Comparison of ENCODE assay signal across 9 cellular contexts in genomic region chr19:46714523-46715106, GRCh38. TPM values are rescaled to one million over a fixed set of nuclear protein-coding genes. Genes with fewer than 3 reads are reported as not detected.
A peak's percentile ranks its signal among the peaks of the same experiment; 100 is the strongest.
DNase-seq lines count a peak whose midpoint lies in the region; ATAC-seq, FAIRE-seq and TF ChIP-seq lines count a peak whose summit lies in the region.
"Had no signal": no experiment of that assay in that cellular context is flagged by ENCODE, and none has a peak within 500 bp of the region (broad histone marks: within the 10 kb centered on the region; RNA-seq: fewer than 3 reads in every experiment).

No MANE protein-coding gene starts in this region.

- intact Hi-C loops in activated CD4-positive, alpha-beta T cell treated with anti-CD3 and anti-CD28 coated beads, Interleukin-2, amount 10 ng/mL, durations not matched to agents 24 days and 14 days (cut with micrococcal nuclease) = loop anchor here (5.0 kb wide), 2 partner anchors 33 to 102 kb away; partner anchors contain the start of genes FKRP and STRN4

- no peak for TF ChIP-seq CTCF in A549 (IDR thresholded peaks at IDR 0.05)
- TF ChIP-seq CTCF in epithelial cell of proximal tubule (conservative IDR thresholded peaks at IDR 0.05; ENCODE audit: low read depth, low read length) = no peak
- no peak for TF ChIP-seq CTCF in parathyroid adenoma (IDR thresholded peaks at IDR 0.05)

- H3K9me3 ChIP-seq in A549 (no peaks in the 10 kb centered on the region), HAP-1 (no peaks in the 10 kb centered on the region), parathyroid adenoma (ENCODE audit: control insufficient read depth, low read length) (no peaks in the 10 kb centered on the region)

- peaks cover 2% of the 10 kb centered on the region for H3K79me2 ChIP-seq in parathyroid adenoma

- H3K27ac ChIP-seq in A549 (peak overlapping the region; percentile 85 to 90), parathyroid adenoma (peak overlapping the region; percentile 68)

- 3% methylated on average over 8 of the region's 8 CpGs for WGBS in A549 (ENCODE audit: missing lambda C conversion rate)

- H3K9me3 Mint-ChIP-seq in activated CD4-positive, alpha-beta T cell treated with anti-CD3 and anti-CD28 coated beads, Interleukin-2, amount 10 ng/mL, durations not matched to agents 24 days and 14 days = no peaks in the 10 kb centered on the region

- no peak for TF ChIP-seq POLR2A in A549 (IDR thresholded peaks at IDR 0.05; ENCODE audit: low read length)

- H3K4me1 ChIP-seq in A549 (peaks cover 25% of the 10 kb centered on the region), HAP-1 (peaks cover 8% of the 10 kb centered on the region), parathyroid adenoma (peaks cover 9% of the 10 kb centered on the region)

- DNase-seq in A549 (ENCODE audit: low read depth in 1 of 2, low spot score in 1 of 2) (no peak), HAP-1 (ENCODE audit: low spot score in 2 of 2) (no peak), epithelial cell of proximal tubule (ENCODE audit: low read depth) (no peak), KBM-7 (no peak), NCI-H2196 treated with DMSO at 0.1 percent for 48 hours (lab: John Stamatoyannopoulos, UW; ENCODE audit: unreplicated experiment) (no peak), SKM-1 treated with dmso at 0.1 percent for 144 hours (lab: John Stamatoyannopoulos, UW; ENCODE audit: unreplicated experiment) (no peak)
- peak; percentile 93 for DNase-seq in activated CD4-positive, alpha-beta T cell treated with anti-CD3 and anti-CD28 coated beads, Interleukin-2, amount 10 ng/mL, durations not matched to agents 24 days and 14 days

- no peak for TF ChIP-seq EP300 in A549 (IDR thresholded peaks at IDR 0.05)

- CTCF ChIA-PET in A549 (lab: Yijun Ruan, JAX) = interaction anchor here (0.6 to 8.7 kb wide), 15 partner anchors 10 to 409 kb away, joined by 3 to 102 read pairs (median 5); no protein-coding TSS in a partner anchor

- H3K4me1 Mint-ChIP-seq in activated CD4-positive, alpha-beta T cell treated with anti-CD3 and anti-CD28 coated beads, Interleukin-2, amount 10 ng/mL, durations not matched to agents 24 days and 14 days = peaks cover 40% of the 10 kb centered on the region

- peak overlapping the region; percentile 94 for H2AFZ ChIP-seq in parathyroid adenoma

- ATAC-seq in A549 = peak in 1 of 2 experiments; percentile 3; a peak in 3 of 6 replicates

- H3K4me2 ChIP-seq in A549 (peak overlapping the region; percentile 98), parathyroid adenoma (ENCODE audit: low read length) (peak overlapping the region; percentile 77)

- TF ChIP-seq RAD21 in A549 (conservative IDR thresholded peaks at IDR 0.05 in 1 of 2, IDR thresholded peaks at IDR 0.05 in 1 of 2) = no peak

- peak overlapping the region; percentile 97 for H3K4me3 Mint-ChIP-seq in activated CD4-positive, alpha-beta T cell treated with anti-CD3 and anti-CD28 coated beads, Interleukin-2, amount 10 ng/mL, durations not matched to agents 24 days and 14 days

- peak overlapping the region; percentile 88 for H3K27ac Mint-ChIP-seq in activated CD4-positive, alpha-beta T cell treated with anti-CD3 and anti-CD28 coated beads, Interleukin-2, amount 10 ng/mL, durations not matched to agents 24 days and 14 days

- FAIRE-seq in A549 (lab: Jason Lieb, UNC) = no peak
- FAIRE-seq: islet of Langerhans had no signal

- peaks cover 12% of the 10 kb centered on the region for H3K36me3 ChIP-seq in HAP-1 (replicated peaks)
- H3K36me3 ChIP-seq in parathyroid adenoma (ENCODE audit: control insufficient read depth, insufficient read depth, low read length) = no peaks in the 10 kb centered on the region

- peaks cover 37% of the 10 kb centered on the region for H3K36me3 Mint-ChIP-seq in activated CD4-positive, alpha-beta T cell treated with anti-CD3 and anti-CD28 coated beads, Interleukin-2, amount 10 ng/mL, durations not matched to agents 24 days and 14 days (ENCODE audit: low read depth)

- H3K9ac ChIP-seq in parathyroid adenoma = no peak overlapping the region

- in situ Hi-C loops in HAP-1 (cut with MboI; ENCODE audit: low sequenced_read_pairs) (no loop called here), KBM-7 (cut with MboI; ENCODE audit: low pct_unique_long_range_greater_than_20kb, low sequenced_read_pairs) (no loop called here)

- no peaks in the 10 kb centered on the region for H3K27me3 ChIP-seq in HAP-1 (ENCODE audit: low read depth)
- H3K27me3 ChIP-seq in parathyroid adenoma (ENCODE audit: control insufficient read depth, insufficient read depth, low read length) = no peaks in the 10 kb centered on the region

- H3K4me3 ChIP-seq in A549 = peak overlapping the region; percentile 88
- H3K4me3 ChIP-seq in HAP-1 = peak overlapping the region; percentile 87
- peak overlapping the region; percentile 87 for H3K4me3 ChIP-seq in epithelial cell of proximal tubule (ENCODE audit: low read depth, low read length)
- H3K4me3 ChIP-seq in parathyroid adenoma (ENCODE audit: low read depth, low read length) = peak overlapping the region; percentile 91

- H3K27me3 Mint-ChIP-seq in activated CD4-positive, alpha-beta T cell treated with anti-CD3 and anti-CD28 coated beads, Interleukin-2, amount 10 ng/mL, durations not matched to agents 24 days and 14 days = no peaks in the 10 kb centered on the region

- POLR2A ChIA-PET in A549 (lab: Yijun Ruan, JAX) = interaction anchor here (0.6 to 1.2 kb wide), 6 partner anchors 26 to 399 kb away, joined by 3 to 7 read pairs (median 4); partner anchors contain the start of genes CALM3, SLC1A5 and ZC3H4

TF ChIP-seq in A549, 52 proteins besides CTCF, POLR2A, EP300 and RAD21:
- no peak for TF ChIP-seq ZSCAN20 (CRISPR knock-in tag; IDR thresholded peaks at IDR 0.05)
- no peak for TF ChIP-seq JUN (IDR thresholded peaks at IDR 0.05)
- TF ChIP-seq HOXA7 (CRISPR knock-in tag; IDR thresholded peaks at IDR 0.05) = no peak
- TF ChIP-seq ZFP36 (IDR thresholded peaks at IDR 0.05; ENCODE audit: borderline replicate concordance, partially characterized antibody) = no peak
- TF ChIP-seq JUNB (IDR thresholded peaks at IDR 0.05) = no peak
- TF ChIP-seq RARB (CRISPR knock-in tag; IDR thresholded peaks at IDR 0.05) = no peak
- no peak for TF ChIP-seq EHMT2 (IDR thresholded peaks at IDR 0.05; ENCODE audit: low read depth)
- TF ChIP-seq CHD2 (IDR thresholded peaks at IDR 0.05; ENCODE audit: low read length, partially characterized antibody) = no peak
- TF ChIP-seq FOSL2 (IDR thresholded peaks at IDR 0.05) = no peak
- no peak for TF ChIP-seq FOSL2 (CRISPR knock-in tag; IDR thresholded peaks at IDR 0.05)
- no peak for TF ChIP-seq HDAC2 (IDR thresholded peaks at IDR 0.05)
- no peak for TF ChIP-seq GATA3 (IDR thresholded peaks at IDR 0.05; ENCODE audit: borderline replicate concordance)

RNA-seq across cellular contexts. Expression of gene PRKD2, which starts 2.3 kb away (rescaled TPM):
- polyA plus RNA-seq in A549 (2011; rRNA removed) (8.3 and 10.4 TPM in 2 replicates), A549 (2017; fragmentation: RNase III; extraction: RNeasy Plus Mini Kit Qiagen cat#74134 plus additional on column Dnase treatment) (21.7 to 25.8 TPM (median 24.6 TPM) in 3 replicates)
- 20.7 and 21.5 TPM in 2 replicates for polyA plus RNA-seq in A549 (2012; cell fraction: cytosol; rRNA removed)
- 43.5 and 59.2 TPM in 2 replicates for polyA plus RNA-seq in A549 (2012; cell fraction: nucleus; rRNA removed)
- 22.8 and 23.8 TPM in 2 replicates for polyA minus RNA-seq in A549 (2011; rRNA and poly(A)+ RNA removed)
- total RNA-seq in activated CD4-positive, alpha-beta T cell treated with anti-CD3 and anti-CD28 coated beads, Interleukin-2, amount 10 ng/mL, durations not matched to agents 24 days and 14 days = 89.1 and 90.5 TPM in 2 replicates
- total RNA-seq in epithelial cell of proximal tubule = 28.4 and 36.8 TPM in 2 replicates

RNA-seq across cellular contexts. Expression of gene FKRP, which starts 31.2 kb away (rescaled TPM):
- polyA plus RNA-seq in A549 (2011; rRNA removed) (14.7 and 16.4 TPM in 2 replicates), A549 (2017; fragmentation: RNase III; extraction: RNeasy Plus Mini Kit Qiagen cat#74134 plus additional on column Dnase treatment) (18.4 to 20.2 TPM (median 18.8 TPM) in 3 replicates)
- polyA plus RNA-seq in A549 (2012; cell fraction: cytosol; rRNA removed) = 23.9 and 34.0 TPM in 2 replicates
- polyA plus RNA-seq in A549 (2012; cell fraction: nucleus; rRNA removed) = 75.2 and 82.8 TPM in 2 replicates
- polyA minus RNA-seq in A549 (2011; rRNA and poly(A)+ RNA removed) = 10.6 and 13.3 TPM in 2 replicates
- total RNA-seq in activated CD4-positive, alpha-beta T cell treated with anti-CD3 and anti-CD28 coated beads, Interleukin-2, amount 10 ng/mL, durations not matched to agents 24 days and 14 days = 20.8 and 21.4 TPM in 2 replicates
- 20.3 and 27.8 TPM in 2 replicates for total RNA-seq in epithelial cell of proximal tubule

RNA-seq across cellular contexts. Expression of gene STRN4, which starts 31.6 kb away (rescaled TPM):
- polyA plus RNA-seq in A549 (2011; rRNA removed) = 62.8 and 66.2 TPM in 2 replicates
- 192 and 270 TPM in 2 replicates for polyA plus RNA-seq in A549 (2012; cell fraction: cytosol; rRNA removed)
- 380 and 588 TPM in 2 replicates for polyA plus RNA-seq in A549 (2012; cell fraction: nucleus; rRNA removed)
- polyA plus RNA-seq in A549 (2017; fragmentation: RNase III; extraction: RNeasy Plus Mini Kit Qiagen cat#74134 plus additional on column Dnase treatment) = 70.0 to 72.9 TPM (median 71.0 TPM) in 3 replicates
- 65.2 and 89.1 TPM in 2 replicates for polyA minus RNA-seq in A549 (2011; rRNA and poly(A)+ RNA removed)
- total RNA-seq in activated CD4-positive, alpha-beta T cell treated with anti-CD3 and anti-CD28 coated beads, Interleukin-2, amount 10 ng/mL, durations not matched to agents 24 days and 14 days = 101 and 107 TPM in 2 replicates
- total RNA-seq in epithelial cell of proximal tubule = 62.1 and 95.0 TPM in 2 replicates

RNA-seq across cellular contexts. Expression of gene DACT3, which starts 53.6 kb away (rescaled TPM):
- polyA plus RNA-seq in A549 (2011; rRNA removed) (0.13 and 0.36 TPM in 2 replicates), A549 (2017; fragmentation: RNase III; extraction: RNeasy Plus Mini Kit Qiagen cat#74134 plus additional on column Dnase treatment) (0.14 to 0.33 TPM (median 0.32 TPM) in 3 replicates)
- 0.22 and 0.32 TPM in 2 replicates for polyA plus RNA-seq in A549 (2012; cell fraction: cytosol; rRNA removed)
- polyA plus RNA-seq in A549 (2012; cell fraction: nucleus; rRNA removed) = 0.26 and 0.31 TPM in 2 replicates
- polyA minus RNA-seq in A549 (2011; rRNA and poly(A)+ RNA removed) = 0.10 and 0.29 TPM in 2 replicates
- total RNA-seq in activated CD4-positive, alpha-beta T cell treated with anti-CD3 and anti-CD28 coated beads, Interleukin-2, amount 10 ng/mL, durations not matched to agents 24 days and 14 days = 3.2 and 3.7 TPM in 2 replicates
- not detected in 2 replicates for total RNA-seq in epithelial cell of proximal tubule
